Comparison of ENCODE assay signal across 3 cellular contexts in genomic region chr5:31617867-31618266, GRCh38.
TF ChIP-seq lines count a peak whose summit lies in the region.

No MANE protein-coding gene starts in this region.

TF ChIP-seq in SK-N-SH, 30 proteins besides CTCF, POLR2A, EP300 and RAD21:
- TF ChIP-seq EZH2phosphoT487 (IDR thresholded peaks at IDR 0.05; ENCODE audit: borderline replicate concordance, low read depth) (no peak), SMC3 (IDR thresholded peaks at IDR 0.05; ENCODE audit: low read depth, low read length) (no peak), USF2 (IDR thresholded peaks at IDR 0.05; ENCODE audit: borderline replicate concordance, low read depth, low read length) (no peak), YY1 (IDR thresholded peaks at IDR 0.05; ENCODE audit: low read depth) (no peak)
TF ChIP-seq in SK-N-SH: peak in this region for 0.

TF ChIP-seq in SK-N-SH treated with all-trans-retinoic acid at 6 μM for 48 hours, 23 proteins besides CTCF, POLR2A, EP300 and RAD21:
- TF ChIP-seq ARNTL (CRISPR knock-in tag; IDR thresholded peaks at IDR 0.05; ENCODE audit: borderline replicate concordance, low read depth), result no peak
- no peak for TF ChIP-seq ESRRG (CRISPR knock-in tag; IDR thresholded peaks at IDR 0.05)
- no peak for TF ChIP-seq CSDC2 (CRISPR knock-in tag; IDR thresholded peaks at IDR 0.05)
- no peak for TF ChIP-seq ZNF565 (CRISPR knock-in tag; conservative IDR thresholded peaks at IDR 0.05; ENCODE audit: low read depth)
- no peak for TF ChIP-seq SNAI2 (CRISPR knock-in tag; IDR thresholded peaks at IDR 0.05)
- no peak for TF ChIP-seq CSRNP3 (CRISPR knock-in tag; IDR thresholded peaks at IDR 0.05)
- no peak for TF ChIP-seq ZNF70 (CRISPR knock-in tag; IDR thresholded peaks at IDR 0.05)
- no peak for TF ChIP-seq TSHZ2 (CRISPR knock-in tag; IDR thresholded peaks at IDR 0.05)
- no peak for TF ChIP-seq GLIS3 (CRISPR knock-in tag; IDR thresholded peaks at IDR 0.05)
- no peak for TF ChIP-seq RARB (CRISPR knock-in tag; IDR thresholded peaks at IDR 0.05)
- no peak for TF ChIP-seq BACH2 (CRISPR knock-in tag; IDR thresholded peaks at IDR 0.05; ENCODE audit: borderline replicate concordance)

TF ChIP-seq in H1, 55 proteins besides CTCF, POLR2A, EP300 and RAD21:
- TF ChIP-seq ATF3 (IDR thresholded peaks at IDR 0.05; ENCODE audit: insufficient read depth, low read depth, low read length) (no peak), ATF2 (IDR thresholded peaks at IDR 0.05; ENCODE audit: low read length) (no peak), MAFK (IDR thresholded peaks at IDR 0.05; ENCODE audit: low read depth, low read length) (no peak)
